ENCODE assay signal across 1 cellular context in the genomic region with DNA sequence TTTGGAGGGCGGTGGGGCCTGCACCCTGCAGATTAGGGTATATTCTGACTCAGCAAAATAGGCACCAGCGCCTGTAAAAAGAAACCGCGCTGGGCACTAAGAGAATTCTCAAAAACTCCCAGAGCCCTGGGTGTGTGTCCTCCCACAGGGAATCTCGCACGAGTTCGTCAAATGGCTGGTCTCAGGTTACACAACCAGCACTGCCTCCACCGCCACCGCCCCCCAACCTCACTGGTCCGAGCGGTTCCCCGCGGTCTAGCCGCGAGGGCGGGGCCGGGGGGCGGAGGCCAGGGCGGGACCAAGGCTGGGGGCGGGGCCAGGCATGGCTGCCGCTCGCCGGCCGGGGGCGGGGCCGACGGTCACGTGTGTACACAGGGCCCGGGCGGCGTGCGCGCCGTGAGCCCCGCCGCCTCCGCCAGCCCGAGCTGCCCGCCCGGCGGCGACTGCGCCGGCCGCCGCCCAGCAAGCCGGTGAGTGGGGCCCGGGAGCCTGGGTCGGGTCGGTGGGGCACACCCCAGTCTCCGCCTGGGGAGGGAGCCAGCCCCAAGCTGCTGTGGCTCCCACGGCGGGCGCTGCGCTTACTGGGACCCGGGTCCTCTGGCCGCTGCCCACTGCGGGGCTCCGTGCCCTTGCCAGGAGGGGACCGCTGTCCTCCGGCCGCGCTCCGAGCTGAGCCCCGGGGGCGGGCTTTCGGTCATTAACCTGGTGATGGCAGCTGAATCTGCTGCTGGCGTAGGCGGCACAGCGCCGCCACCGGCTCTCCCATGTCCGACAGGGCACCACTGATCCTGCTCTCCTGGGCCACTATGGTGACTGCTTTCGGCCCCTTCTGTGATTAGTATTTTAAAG.
TF ChIP-seq lines count a peak whose summit lies in the region.

A gene with protein sequence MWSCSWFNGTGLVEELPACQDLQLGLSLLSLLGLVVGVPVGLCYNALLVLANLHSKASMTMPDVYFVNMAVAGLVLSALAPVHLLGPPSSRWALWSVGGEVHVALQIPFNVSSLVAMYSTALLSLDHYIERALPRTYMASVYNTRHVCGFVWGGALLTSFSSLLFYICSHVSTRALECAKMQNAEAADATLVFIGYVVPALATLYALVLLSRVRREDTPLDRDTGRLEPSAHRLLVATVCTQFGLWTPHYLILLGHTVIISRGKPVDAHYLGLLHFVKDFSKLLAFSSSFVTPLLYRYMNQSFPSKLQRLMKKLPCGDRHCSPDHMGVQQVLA (plus strand): TSS at position 358 of the 849 bp plus-strand sequence. CDS start 12,970 bp downstream, outside the sequence.

TF ChIP-seq in HepG2, 621 proteins besides CTCF, POLR2A, EP300 and RAD21 (continued from another document and continues in another):
- TF ChIP-seq, protein P1, sequence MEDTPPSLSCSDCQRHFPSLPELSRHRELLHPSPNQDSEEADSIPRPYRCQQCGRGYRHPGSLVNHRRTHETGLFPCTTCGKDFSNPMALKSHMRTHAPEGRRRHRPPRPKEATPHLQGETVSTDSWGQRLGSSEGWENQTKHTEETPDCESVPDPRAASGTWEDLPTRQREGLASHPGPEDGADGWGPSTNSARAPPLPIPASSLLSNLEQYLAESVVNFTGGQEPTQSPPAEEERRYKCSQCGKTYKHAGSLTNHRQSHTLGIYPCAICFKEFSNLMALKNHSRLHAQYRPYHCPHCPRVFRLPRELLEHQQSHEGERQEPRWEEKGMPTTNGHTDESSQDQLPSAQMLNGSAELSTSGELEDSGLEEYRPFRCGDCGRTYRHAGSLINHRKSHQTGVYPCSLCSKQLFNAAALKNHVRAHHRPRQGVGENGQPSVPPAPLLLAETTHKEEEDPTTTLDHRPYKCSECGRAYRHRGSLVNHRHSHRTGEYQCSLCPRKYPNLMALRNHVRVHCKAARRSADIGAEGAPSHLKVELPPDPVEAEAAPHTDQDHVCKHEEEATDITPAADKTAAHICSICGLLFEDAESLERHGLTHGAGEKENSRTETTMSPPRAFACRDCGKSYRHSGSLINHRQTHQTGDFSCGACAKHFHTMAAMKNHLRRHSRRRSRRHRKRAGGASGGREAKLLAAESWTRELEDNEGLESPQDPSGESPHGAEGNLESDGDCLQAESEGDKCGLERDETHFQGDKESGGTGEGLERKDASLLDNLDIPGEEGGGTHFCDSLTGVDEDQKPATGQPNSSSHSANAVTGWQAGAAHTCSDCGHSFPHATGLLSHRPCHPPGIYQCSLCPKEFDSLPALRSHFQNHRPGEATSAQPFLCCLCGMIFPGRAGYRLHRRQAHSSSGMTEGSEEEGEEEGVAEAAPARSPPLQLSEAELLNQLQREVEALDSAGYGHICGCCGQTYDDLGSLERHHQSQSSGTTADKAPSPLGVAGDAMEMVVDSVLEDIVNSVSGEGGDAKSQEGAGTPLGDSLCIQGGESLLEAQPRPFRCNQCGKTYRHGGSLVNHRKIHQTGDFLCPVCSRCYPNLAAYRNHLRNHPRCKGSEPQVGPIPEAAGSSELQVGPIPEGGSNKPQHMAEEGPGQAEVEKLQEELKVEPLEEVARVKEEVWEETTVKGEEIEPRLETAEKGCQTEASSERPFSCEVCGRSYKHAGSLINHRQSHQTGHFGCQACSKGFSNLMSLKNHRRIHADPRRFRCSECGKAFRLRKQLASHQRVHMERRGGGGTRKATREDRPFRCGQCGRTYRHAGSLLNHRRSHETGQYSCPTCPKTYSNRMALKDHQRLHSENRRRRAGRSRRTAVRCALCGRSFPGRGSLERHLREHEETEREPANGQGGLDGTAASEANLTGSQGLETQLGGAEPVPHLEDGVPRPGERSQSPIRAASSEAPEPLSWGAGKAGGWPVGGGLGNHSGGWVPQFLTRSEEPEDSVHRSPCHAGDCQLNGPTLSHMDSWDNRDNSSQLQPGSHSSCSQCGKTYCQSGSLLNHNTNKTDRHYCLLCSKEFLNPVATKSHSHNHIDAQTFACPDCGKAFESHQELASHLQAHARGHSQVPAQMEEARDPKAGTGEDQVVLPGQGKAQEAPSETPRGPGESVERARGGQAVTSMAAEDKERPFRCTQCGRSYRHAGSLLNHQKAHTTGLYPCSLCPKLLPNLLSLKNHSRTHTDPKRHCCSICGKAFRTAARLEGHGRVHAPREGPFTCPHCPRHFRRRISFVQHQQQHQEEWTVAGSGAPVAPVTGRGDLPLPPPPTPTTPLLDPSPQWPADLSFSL (CRISPR knock-in tag; IDR thresholded peaks at IDR 0.05): no peak
- TF ChIP-seq ZNF20 (CRISPR knock-in tag; IDR thresholded peaks at IDR 0.05) (no peak), ZNF350 (CRISPR knock-in tag; IDR thresholded peaks at IDR 0.05; ENCODE audit: borderline replicate concordance, low read depth) (no peak), ARNTL (CRISPR knock-in tag; IDR thresholded peaks at IDR 0.05) (peak; percentile 83), BRD4 (CRISPR knock-in tag; IDR thresholded peaks at IDR 0.05) (no peak), LCORL (IDR thresholded peaks at IDR 0.05) (no peak), LCORL (CRISPR knock-in tag; IDR thresholded peaks at IDR 0.05) (peak; percentile 57), MBNL3 (CRISPR knock-in tag; conservative IDR thresholded peaks at IDR 0.05) (no peak), RFXAP (CRISPR knock-in tag; IDR thresholded peaks at IDR 0.05; ENCODE audit: borderline replicate concordance) (peak; percentile 12; the same call in 1 of the 2 replicates), ZNF317 (CRISPR knock-in tag; IDR thresholded peaks at IDR 0.05) (0 out of 2 replicates have a peak, but pooled peaks have one; percentile 43), YY1 (IDR thresholded peaks at IDR 0.05; ENCODE audit: insufficient read depth, insufficient replicate concordance, low read depth, low read length) (peak; percentile 40), ZSCAN22 (CRISPR knock-in tag; IDR thresholded peaks at IDR 0.05) (no peak), MYC (CRISPR knock-in tag; IDR thresholded peaks at IDR 0.05; ENCODE audit: borderline replicate concordance) (peak; percentile 58; the same call in 1 of the 2 replicates), IKZF1 (IDR thresholded peaks at IDR 0.05) (no peak), ZFP62 (CRISPR knock-in tag; IDR thresholded peaks at IDR 0.05) (no peak)
- TF ChIP-seq, protein P2, sequence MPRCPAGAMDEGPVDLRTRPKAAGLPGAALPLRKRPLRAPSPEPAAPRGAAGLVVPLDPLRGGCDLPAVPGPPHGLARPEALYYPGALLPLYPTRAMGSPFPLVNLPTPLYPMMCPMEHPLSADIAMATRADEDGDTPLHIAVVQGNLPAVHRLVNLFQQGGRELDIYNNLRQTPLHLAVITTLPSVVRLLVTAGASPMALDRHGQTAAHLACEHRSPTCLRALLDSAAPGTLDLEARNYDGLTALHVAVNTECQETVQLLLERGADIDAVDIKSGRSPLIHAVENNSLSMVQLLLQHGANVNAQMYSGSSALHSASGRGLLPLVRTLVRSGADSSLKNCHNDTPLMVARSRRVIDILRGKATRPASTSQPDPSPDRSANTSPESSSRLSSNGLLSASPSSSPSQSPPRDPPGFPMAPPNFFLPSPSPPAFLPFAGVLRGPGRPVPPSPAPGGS (CRISPR knock-in tag; IDR thresholded peaks at IDR 0.05): no peak
- TF ChIP-seq, protein P3, sequence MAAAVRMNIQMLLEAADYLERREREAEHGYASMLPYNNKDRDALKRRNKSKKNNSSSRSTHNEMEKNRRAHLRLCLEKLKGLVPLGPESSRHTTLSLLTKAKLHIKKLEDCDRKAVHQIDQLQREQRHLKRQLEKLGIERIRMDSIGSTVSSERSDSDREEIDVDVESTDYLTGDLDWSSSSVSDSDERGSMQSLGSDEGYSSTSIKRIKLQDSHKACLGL (CRISPR knock-in tag; IDR thresholded peaks at IDR 0.05): no peak
- TF ChIP-seq, protein P4, sequence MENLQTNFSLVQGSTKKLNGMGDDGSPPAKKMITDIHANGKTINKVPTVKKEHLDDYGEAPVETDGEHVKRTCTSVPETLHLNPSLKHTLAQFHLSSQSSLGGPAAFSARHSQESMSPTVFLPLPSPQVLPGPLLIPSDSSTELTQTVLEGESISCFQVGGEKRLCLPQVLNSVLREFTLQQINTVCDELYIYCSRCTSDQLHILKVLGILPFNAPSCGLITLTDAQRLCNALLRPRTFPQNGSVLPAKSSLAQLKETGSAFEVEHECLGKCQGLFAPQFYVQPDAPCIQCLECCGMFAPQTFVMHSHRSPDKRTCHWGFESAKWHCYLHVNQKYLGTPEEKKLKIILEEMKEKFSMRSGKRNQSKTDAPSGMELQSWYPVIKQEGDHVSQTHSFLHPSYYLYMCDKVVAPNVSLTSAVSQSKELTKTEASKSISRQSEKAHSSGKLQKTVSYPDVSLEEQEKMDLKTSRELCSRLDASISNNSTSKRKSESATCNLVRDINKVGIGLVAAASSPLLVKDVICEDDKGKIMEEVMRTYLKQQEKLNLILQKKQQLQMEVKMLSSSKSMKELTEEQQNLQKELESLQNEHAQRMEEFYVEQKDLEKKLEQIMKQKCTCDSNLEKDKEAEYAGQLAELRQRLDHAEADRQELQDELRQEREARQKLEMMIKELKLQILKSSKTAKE (CRISPR knock-in tag; IDR thresholded peaks at IDR 0.05; ENCODE audit: borderline replicate concordance): 0 out of 2 replicates have a peak, but pooled peaks have one; percentile 42
- TF ChIP-seq, protein P5, sequence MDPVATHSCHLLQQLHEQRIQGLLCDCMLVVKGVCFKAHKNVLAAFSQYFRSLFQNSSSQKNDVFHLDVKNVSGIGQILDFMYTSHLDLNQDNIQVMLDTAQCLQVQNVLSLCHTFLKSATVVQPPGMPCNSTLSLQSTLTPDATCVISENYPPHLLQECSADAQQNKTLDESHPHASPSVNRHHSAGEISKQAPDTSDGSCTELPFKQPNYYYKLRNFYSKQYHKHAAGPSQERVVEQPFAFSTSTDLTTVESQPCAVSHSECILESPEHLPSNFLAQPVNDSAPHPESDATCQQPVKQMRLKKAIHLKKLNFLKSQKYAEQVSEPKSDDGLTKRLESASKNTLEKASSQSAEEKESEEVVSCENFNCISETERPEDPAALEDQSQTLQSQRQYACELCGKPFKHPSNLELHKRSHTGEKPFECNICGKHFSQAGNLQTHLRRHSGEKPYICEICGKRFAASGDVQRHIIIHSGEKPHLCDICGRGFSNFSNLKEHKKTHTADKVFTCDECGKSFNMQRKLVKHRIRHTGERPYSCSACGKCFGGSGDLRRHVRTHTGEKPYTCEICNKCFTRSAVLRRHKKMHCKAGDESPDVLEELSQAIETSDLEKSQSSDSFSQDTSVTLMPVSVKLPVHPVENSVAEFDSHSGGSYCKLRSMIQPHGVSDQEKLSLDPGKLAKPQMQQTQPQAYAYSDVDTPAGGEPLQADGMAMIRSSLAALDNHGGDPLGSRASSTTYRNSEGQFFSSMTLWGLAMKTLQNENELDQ (CRISPR knock-in tag; IDR thresholded peaks at IDR 0.05; ENCODE audit: borderline replicate concordance): no peak
- TF ChIP-seq, protein P6, sequence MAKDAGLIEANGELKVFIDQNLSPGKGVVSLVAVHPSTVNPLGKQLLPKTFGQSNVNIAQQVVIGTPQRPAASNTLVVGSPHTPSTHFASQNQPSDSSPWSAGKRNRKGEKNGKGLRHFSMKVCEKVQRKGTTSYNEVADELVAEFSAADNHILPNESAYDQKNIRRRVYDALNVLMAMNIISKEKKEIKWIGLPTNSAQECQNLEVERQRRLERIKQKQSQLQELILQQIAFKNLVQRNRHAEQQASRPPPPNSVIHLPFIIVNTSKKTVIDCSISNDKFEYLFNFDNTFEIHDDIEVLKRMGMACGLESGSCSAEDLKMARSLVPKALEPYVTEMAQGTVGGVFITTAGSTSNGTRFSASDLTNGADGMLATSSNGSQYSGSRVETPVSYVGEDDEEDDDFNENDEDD (CRISPR knock-in tag; IDR thresholded peaks at IDR 0.05; ENCODE audit: borderline replicate concordance): peak; percentile 49; the same call in 1 of the 2 replicates
- TF ChIP-seq, protein P7, sequence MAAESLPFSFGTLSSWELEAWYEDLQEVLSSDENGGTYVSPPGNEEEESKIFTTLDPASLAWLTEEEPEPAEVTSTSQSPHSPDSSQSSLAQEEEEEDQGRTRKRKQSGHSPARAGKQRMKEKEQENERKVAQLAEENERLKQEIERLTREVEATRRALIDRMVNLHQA (CRISPR knock-in tag; IDR thresholded peaks at IDR 0.05): no peak
- TF ChIP-seq, protein P8, sequence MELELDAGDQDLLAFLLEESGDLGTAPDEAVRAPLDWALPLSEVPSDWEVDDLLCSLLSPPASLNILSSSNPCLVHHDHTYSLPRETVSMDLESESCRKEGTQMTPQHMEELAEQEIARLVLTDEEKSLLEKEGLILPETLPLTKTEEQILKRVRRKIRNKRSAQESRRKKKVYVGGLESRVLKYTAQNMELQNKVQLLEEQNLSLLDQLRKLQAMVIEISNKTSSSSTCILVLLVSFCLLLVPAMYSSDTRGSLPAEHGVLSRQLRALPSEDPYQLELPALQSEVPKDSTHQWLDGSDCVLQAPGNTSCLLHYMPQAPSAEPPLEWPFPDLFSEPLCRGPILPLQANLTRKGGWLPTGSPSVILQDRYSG (CRISPR knock-in tag; IDR thresholded peaks at IDR 0.05): no peak
- TF ChIP-seq, protein P9, sequence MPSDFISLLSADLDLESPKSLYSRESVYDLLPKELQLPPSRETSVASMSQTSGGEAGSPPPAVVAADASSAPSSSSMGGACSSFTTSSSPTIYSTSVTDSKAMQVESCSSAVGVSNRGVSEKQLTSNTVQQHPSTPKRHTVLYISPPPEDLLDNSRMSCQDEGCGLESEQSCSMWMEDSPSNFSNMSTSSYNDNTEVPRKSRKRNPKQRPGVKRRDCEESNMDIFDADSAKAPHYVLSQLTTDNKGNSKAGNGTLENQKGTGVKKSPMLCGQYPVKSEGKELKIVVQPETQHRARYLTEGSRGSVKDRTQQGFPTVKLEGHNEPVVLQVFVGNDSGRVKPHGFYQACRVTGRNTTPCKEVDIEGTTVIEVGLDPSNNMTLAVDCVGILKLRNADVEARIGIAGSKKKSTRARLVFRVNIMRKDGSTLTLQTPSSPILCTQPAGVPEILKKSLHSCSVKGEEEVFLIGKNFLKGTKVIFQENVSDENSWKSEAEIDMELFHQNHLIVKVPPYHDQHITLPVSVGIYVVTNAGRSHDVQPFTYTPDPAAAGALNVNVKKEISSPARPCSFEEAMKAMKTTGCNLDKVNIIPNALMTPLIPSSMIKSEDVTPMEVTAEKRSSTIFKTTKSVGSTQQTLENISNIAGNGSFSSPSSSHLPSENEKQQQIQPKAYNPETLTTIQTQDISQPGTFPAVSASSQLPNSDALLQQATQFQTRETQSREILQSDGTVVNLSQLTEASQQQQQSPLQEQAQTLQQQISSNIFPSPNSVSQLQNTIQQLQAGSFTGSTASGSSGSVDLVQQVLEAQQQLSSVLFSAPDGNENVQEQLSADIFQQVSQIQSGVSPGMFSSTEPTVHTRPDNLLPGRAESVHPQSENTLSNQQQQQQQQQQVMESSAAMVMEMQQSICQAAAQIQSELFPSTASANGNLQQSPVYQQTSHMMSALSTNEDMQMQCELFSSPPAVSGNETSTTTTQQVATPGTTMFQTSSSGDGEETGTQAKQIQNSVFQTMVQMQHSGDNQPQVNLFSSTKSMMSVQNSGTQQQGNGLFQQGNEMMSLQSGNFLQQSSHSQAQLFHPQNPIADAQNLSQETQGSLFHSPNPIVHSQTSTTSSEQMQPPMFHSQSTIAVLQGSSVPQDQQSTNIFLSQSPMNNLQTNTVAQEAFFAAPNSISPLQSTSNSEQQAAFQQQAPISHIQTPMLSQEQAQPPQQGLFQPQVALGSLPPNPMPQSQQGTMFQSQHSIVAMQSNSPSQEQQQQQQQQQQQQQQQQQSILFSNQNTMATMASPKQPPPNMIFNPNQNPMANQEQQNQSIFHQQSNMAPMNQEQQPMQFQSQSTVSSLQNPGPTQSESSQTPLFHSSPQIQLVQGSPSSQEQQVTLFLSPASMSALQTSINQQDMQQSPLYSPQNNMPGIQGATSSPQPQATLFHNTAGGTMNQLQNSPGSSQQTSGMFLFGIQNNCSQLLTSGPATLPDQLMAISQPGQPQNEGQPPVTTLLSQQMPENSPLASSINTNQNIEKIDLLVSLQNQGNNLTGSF (CRISPR knock-in tag; IDR thresholded peaks at IDR 0.05): no peak
